In the genomic region with DNA sequence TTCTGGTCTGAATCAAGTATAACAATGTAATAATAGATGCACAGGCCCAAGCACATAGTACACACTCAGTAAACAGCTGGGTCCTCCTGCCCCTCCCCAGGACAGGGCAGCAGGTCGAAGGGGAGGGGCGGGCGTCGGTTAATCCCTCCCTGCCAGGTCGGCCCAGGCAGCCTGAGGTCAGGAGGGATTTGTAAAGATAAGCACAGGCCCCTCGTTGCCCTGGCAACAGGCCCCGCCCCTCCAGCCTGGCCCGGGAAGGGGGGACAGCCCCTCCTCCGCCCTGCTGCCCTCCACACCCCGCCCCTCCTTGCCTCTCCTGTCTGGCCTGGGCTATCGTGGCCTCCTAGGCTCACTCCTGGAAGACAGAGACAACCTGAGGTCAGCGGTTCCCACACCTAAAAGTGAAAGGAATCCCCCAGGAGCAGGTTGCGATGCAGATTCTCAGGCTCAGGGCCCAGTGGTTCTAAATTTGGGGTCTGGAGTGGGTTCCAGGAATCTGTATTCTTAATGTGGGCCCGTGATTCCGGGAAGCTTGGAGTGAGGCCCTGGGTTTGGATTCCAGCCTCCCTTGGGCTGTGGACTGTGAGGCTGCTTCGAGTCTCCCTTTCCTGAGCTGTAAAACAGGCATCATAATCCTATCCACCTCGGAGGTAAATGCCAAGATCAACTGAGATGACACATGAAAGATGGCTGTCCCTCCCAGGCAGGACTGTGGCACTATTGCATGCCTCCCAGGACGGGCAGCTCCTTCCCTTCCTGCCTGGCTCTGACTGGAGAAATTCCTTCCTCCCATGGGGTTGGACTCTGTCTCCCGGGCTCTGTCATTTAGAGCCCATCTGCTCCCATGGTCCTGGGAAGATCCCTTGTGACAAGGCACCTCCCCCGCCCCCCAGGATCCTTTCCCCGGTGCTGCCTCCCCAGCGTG, we compare ENCODE assay signal across 8 cellular contexts. TPM values are rescaled to one million over a fixed set of nuclear protein-coding genes. Genes with fewer than 3 reads are reported as not detected.
DNase-seq lines count a peak whose midpoint lies in the region; ATAC-seq and TF ChIP-seq lines count a peak whose summit lies in the region.

No MANE protein-coding gene starts in this region.

- peak overlapping the region; percentile 23; the same call in 1 of the 2 replicates for H3K4me3 ChIP-seq in BE2C (ENCODE audit: low read depth, low read length)
- no peak overlapping the region for H3K4me3 ChIP-seq in prostate gland

- H3K9me3 Mint-ChIP-seq in stimulated activated effector memory CD8-positive, alpha-beta T cell treated with anti-CD3 and anti-CD28 coated beads, Interleukin-12 subunit alpha, Interleukin-12 subunit beta, amount 100 ng/mL, for 72 hours = no peaks in the 10 kb centered on the region

- H3K4me3 Mint-ChIP-seq in stimulated activated effector memory CD8-positive, alpha-beta T cell treated with anti-CD3 and anti-CD28 coated beads, Interleukin-12 subunit alpha, Interleukin-12 subunit beta, amount 100 ng/mL, for 72 hours = no peak overlapping the region

- H3K9me3 ChIP-seq in BE2C (no peaks in the 10 kb centered on the region), prostate gland (no peaks in the 10 kb centered on the region)

- no peak overlapping the region for H3K27ac Mint-ChIP-seq in stimulated activated effector memory CD8-positive, alpha-beta T cell treated with anti-CD3 and anti-CD28 coated beads, Interleukin-12 subunit alpha, Interleukin-12 subunit beta, amount 100 ng/mL, for 72 hours

- WGBS in prostate gland = 47% methylated on average over 18 of the region's 22 CpGs

- H3K4me1 Mint-ChIP-seq in stimulated activated effector memory CD8-positive, alpha-beta T cell treated with anti-CD3 and anti-CD28 coated beads, Interleukin-12 subunit alpha, Interleukin-12 subunit beta, amount 100 ng/mL, for 72 hours = peaks cover 14% of the 10 kb centered on the region

- no peak for TF ChIP-seq POLR2A in prostate gland (IDR thresholded peaks at IDR 0.05)

- H3K27me3 ChIP-seq in BE2C (no peaks in the 10 kb centered on the region), prostate gland (replicated peaks; ENCODE audit: insufficient read depth) (no peaks in the 10 kb centered on the region)

- H3K27ac ChIP-seq in prostate gland = no peak overlapping the region

- TF ChIP-seq CTCF in BE2C (IDR thresholded peaks at IDR 0.05; ENCODE audit: low read depth, low read length) = no peak
- TF ChIP-seq CTCF in prostate gland (IDR thresholded peaks at IDR 0.05) = no peak

- H3K36me3 ChIP-seq in BE2C (no peaks in the 10 kb centered on the region), prostate gland (no peaks in the 10 kb centered on the region)

- intact Hi-C loops in prostate gland (cut with DNase I) = no loop called here

- no peaks in the 10 kb centered on the region for H3K36me3 Mint-ChIP-seq in stimulated activated effector memory CD8-positive, alpha-beta T cell treated with anti-CD3 and anti-CD28 coated beads, Interleukin-12 subunit alpha, Interleukin-12 subunit beta, amount 100 ng/mL, for 72 hours

- H3K4me1 ChIP-seq in BE2C = peaks cover 28% of the 10 kb centered on the region
- no peaks in the 10 kb centered on the region for H3K4me1 ChIP-seq in prostate gland (replicated peaks)

- peak; percentile 93 for DNase-seq in BE2C
- DNase-seq in H4 (ENCODE audit: low spot score) = peak; percentile 35
- peak; percentile 58 for DNase-seq in SW480 (ENCODE audit: low spot score)
- DNase-seq in iPS DF 19.7 (ENCODE audit: low read depth, low spot score) = peak; percentile 65
- DNase-seq in stimulated activated effector memory CD8-positive, alpha-beta T cell treated with anti-CD3 and anti-CD28 coated beads, Interleukin-12 subunit alpha, Interleukin-12 subunit beta, amount 100 ng/mL, for 72 hours (ENCODE audit: low spot score in 2 of 2) = peak in 1 of 2 donors; percentile 15
- DNase-seq in prostate gland (ENCODE audit: low spot score) = no peak
- no peak for DNase-seq in NK-92 (lab: John Stamatoyannopoulos, UW; ENCODE audit: unreplicated experiment)

- ATAC-seq in stimulated activated effector memory CD8-positive, alpha-beta T cell treated with anti-CD3 and anti-CD28 coated beads, Interleukin-12 subunit alpha, Interleukin-12 subunit beta, amount 100 ng/mL, for 72 hours = peak; percentile 34
- ATAC-seq in HG03521 (IDR thresholded peaks at IDR 0.05; ENCODE audit: unreplicated experiment) = no peak

RNA-seq across cellular contexts. Expression of a gene that starts 4.4 kb away (rescaled TPM):
- polyA plus RNA-seq in BE2C (2012; ENCODE audit: insufficient read depth, insufficient read length, low read depth) = 4.6 TPM
- total RNA-seq in H4 (2014; rRNA removed; shearing (Covaris generic)) = not detected in 2 replicates
- total RNA-seq in prostate gland = 1 to 10 TPM in 1 of 2 donors, not detected in 1; 1.7 TPM

Comparison
In these comparisons a context has a peak if more than half of its experiments do, and no peak if none do; other contexts are left out.
1. DNase-seq: peak in BE2C (single experiment), H4 (single experiment), SW480 (single experiment) and iPS DF 19.7 (single experiment); none in prostate gland (single experiment) and NK-92 (single experiment).